1 cellular context compared by ENCODE assay signal in the genomic region with DNA sequence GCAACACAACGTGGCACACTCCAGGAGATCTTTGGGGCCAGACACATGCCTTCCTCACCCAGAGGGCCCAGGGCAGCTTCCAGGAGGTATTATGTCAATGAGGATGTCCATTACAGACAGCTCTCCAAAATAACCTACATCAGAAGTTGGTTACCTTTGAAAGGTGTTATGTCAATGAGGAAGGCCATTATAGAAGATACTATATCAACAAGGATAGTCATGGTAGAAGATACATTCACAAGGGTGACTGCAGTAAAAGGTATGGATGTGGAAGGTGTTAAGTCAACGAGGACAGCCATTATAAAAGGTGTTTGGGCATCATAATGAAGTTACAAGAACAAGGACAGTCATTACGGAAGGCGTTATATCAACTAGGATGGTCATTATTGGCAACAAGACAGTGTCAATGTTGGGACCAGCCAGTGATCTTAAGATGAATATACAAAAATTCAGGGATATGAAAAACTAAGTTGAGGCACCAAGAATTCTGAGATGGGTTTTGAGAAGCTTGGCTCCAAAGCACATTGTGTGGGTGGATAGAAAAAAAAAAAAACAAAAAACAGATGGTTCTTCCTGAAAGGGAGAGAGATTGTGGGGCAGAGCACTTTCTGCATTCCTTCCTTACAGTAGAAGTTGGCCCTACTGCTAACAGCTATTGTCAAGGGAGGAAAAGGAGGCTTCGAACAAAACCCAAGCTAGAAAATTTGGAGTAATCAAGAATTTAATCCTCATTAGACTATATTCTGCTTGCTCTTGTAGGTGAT.
A peak's percentile ranks its signal among the peaks of the same experiment; 100 is the strongest.
TF ChIP-seq lines count a peak whose summit lies in the region.

No MANE protein-coding gene starts in this region.

TF ChIP-seq in K562, 482 proteins besides CTCF, POLR2A, EP300 and RAD21 (continued from another document and continues in another):
- TF ChIP-seq, protein P1, sequence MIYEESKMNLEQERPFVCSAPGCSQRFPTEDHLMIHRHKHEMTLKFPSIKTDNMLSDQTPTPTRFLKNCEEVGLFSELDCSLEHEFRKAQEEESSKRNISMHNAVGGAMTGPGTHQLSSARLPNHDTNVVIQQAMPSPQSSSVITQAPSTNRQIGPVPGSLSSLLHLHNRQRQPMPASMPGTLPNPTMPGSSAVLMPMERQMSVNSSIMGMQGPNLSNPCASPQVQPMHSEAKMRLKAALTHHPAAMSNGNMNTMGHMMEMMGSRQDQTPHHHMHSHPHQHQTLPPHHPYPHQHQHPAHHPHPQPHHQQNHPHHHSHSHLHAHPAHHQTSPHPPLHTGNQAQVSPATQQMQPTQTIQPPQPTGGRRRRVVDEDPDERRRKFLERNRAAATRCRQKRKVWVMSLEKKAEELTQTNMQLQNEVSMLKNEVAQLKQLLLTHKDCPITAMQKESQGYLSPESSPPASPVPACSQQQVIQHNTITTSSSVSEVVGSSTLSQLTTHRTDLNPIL (CRISPR knock-in tag; IDR thresholded peaks at IDR 0.05), result no peak
- TF ChIP-seq, protein P2, sequence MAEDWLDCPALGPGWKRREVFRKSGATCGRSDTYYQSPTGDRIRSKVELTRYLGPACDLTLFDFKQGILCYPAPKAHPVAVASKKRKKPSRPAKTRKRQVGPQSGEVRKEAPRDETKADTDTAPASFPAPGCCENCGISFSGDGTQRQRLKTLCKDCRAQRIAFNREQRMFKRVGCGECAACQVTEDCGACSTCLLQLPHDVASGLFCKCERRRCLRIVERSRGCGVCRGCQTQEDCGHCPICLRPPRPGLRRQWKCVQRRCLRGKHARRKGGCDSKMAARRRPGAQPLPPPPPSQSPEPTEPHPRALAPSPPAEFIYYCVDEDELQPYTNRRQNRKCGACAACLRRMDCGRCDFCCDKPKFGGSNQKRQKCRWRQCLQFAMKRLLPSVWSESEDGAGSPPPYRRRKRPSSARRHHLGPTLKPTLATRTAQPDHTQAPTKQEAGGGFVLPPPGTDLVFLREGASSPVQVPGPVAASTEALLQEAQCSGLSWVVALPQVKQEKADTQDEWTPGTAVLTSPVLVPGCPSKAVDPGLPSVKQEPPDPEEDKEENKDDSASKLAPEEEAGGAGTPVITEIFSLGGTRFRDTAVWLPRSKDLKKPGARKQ (CRISPR knock-in tag; IDR thresholded peaks at IDR 0.05), result 0 out of 2 replicates have a peak, but pooled peaks have one; percentile 13
- TF ChIP-seq KLF10 (CRISPR knock-in tag; IDR thresholded peaks at IDR 0.05), result no peak
- TF ChIP-seq, protein P3, sequence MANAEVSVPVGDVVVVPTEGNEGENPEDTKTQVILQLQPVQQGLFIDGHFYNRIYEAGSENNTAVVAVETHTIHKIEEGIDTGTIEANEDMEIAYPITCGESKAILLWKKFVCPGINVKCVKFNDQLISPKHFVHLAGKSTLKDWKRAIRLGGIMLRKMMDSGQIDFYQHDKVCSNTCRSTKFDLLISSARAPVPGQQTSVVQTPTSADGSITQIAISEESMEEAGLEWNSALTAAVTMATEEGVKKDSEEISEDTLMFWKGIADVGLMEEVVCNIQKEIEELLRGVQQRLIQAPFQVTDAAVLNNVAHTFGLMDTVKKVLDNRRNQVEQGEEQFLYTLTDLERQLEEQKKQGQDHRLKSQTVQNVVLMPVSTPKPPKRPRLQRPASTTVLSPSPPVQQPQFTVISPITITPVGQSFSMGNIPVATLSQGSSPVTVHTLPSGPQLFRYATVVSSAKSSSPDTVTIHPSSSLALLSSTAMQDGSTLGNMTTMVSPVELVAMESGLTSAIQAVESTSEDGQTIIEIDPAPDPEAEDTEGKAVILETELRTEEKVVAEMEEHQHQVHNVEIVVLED (CRISPR knock-in tag; IDR thresholded peaks at IDR 0.05), result no peak
- no peak for TF ChIP-seq NEUROD1 (IDR thresholded peaks at IDR 0.05; ENCODE audit: borderline replicate concordance, low read depth, low read length, partially characterized antibody)
- no peak for TF ChIP-seq JUND (IDR thresholded peaks at IDR 0.05; ENCODE audit: borderline replicate concordance, low read depth, low read length)
- TF ChIP-seq JUND (tag; IDR thresholded peaks at IDR 0.05; ENCODE audit: borderline replicate concordance, low read depth, low read length), result no peak
- no peak for TF ChIP-seq TEAD2 (tag; IDR thresholded peaks at IDR 0.05)
- TF ChIP-seq, protein P4, sequence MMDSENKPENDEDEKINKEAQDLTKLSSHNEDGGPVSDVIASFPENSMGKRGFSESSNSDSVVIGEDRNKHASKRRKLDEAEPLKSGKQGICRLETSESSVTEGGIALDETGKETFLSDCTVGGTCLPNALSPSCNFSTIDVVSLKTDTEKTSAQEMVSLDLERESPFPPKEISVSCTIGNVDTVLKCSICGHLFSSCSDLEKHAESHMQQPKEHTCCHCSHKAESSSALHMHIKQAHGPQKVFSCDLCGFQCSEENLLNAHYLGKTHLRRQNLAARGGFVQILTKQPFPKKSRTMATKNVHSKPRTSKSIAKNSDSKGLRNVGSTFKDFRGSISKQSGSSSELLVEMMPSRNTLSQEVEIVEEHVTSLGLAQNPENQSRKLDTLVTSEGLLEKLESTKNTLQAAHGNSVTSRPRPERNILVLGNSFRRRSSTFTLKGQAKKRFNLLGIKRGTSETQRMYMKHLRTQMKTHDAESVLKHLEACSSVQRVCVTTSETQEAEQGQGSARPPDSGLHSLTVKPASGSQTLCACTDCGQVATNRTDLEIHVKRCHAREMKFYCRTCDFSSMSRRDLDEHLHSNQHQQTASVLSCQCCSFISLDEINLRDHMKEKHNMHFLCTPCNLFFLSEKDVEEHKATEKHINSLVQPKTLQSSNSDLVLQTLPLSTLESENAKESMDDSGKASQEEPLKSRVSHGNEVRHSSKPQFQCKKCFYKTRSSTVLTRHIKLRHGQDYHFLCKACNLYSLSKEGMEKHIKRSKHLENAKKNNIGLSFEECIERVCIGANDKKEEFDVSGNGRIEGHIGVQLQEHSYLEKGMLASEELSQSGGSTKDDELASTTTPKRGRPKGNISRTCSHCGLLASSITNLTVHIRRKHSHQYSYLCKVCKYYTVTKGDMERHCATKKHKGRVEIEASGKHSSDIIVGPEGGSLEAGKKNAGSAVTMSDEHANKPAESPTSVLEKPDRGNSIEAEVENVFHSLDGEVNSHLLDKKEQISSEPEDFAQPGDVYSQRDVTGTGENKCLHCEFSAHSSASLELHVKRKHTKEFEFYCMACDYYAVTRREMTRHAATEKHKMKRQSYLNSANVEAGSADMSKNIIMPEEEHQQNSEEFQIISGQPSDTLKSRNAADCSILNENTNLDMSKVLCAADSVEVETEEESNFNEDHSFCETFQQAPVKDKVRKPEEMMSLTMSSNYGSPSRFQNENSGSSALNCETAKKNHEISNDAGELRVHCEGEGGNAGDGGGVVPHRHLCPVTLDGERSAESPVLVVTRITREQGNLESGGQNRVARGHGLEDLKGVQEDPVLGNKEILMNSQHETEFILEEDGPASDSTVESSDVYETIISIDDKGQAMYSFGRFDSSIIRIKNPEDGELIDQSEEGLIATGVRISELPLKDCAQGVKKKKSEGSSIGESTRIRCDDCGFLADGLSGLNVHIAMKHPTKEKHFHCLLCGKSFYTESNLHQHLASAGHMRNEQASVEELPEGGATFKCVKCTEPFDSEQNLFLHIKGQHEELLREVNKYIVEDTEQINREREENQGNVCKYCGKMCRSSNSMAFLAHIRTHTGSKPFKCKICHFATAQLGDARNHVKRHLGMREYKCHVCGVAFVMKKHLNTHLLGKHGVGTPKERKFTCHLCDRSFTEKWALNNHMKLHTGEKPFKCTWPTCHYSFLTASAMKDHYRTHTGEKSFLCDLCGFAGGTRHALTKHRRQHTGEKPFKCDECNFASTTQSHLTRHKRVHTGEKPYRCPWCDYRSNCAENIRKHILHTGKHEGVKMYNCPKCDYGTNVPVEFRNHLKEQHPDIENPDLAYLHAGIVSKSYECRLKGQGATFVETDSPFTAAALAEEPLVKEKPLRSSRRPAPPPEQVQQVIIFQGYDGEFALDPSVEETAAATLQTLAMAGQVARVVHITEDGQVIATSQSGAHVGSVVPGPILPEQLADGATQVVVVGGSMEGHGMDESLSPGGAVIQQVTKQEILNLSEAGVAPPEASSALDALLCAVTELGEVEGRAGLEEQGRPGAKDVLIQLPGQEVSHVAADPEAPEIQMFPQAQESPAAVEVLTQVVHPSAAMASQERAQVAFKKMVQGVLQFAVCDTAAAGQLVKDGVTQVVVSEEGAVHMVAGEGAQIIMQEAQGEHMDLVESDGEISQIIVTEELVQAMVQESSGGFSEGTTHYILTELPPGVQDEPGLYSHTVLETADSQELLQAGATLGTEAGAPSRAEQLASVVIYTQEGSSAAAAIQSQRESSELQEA (IDR thresholded peaks at IDR 0.05; ENCODE audit: low read depth), result no peak
- TF ChIP-seq, protein P5, sequence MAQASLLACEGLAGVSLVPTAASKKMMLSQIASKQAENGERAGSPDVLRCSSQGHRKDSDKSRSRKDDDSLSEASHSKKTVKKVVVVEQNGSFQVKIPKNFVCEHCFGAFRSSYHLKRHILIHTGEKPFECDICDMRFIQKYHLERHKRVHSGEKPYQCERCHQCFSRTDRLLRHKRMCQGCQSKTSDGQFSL (CRISPR knock-in tag; IDR thresholded peaks at IDR 0.05), result no peak
- TF ChIP-seq, protein P5 (tag; IDR thresholded peaks at IDR 0.05), result peak in 1 of 2 experiments; percentile 14; a peak in 1 of 4 replicates
- no peak for TF ChIP-seq CHD4 (IDR thresholded peaks at IDR 0.05; ENCODE audit: insufficient read depth, insufficient replicate concordance, low read depth, low read length, poor library complexity, severe bottlenecking)
- TF ChIP-seq ZNF174 (CRISPR knock-in tag; IDR thresholded peaks at IDR 0.05), result no peak
- TF ChIP-seq CBX1 (IDR thresholded peaks at IDR 0.05; ENCODE audit: low read depth), result no peak
- no peak for TF ChIP-seq TEAD4 (IDR thresholded peaks at IDR 0.05; ENCODE audit: low read length)
- TF ChIP-seq TEAD4 (CRISPR knock-in tag; IDR thresholded peaks at IDR 0.05; ENCODE audit: borderline replicate concordance), result no peak
- no peak for TF ChIP-seq PRPF4 (IDR thresholded peaks at IDR 0.05; ENCODE audit: insufficient read depth, low read depth, low read length, poor library complexity, severe bottlenecking)
- TF ChIP-seq ZNF717 (CRISPR knock-in tag; IDR thresholded peaks at IDR 0.05), result no peak
- TF ChIP-seq TAF7 (tag; IDR thresholded peaks at IDR 0.05), result no peak
- no peak for TF ChIP-seq ZNF175 (CRISPR knock-in tag; IDR thresholded peaks at IDR 0.05; ENCODE audit: low read depth)
- TF ChIP-seq EGR1 (conservative IDR thresholded peaks at IDR 0.05), result peak; percentile 79
- no peak for TF ChIP-seq PHF8 (IDR thresholded peaks at IDR 0.05; ENCODE audit: borderline replicate concordance, low read length)
- TF ChIP-seq CAMTA2 (CRISPR knock-in tag; conservative IDR thresholded peaks at IDR 0.05), result no peak
- no peak for TF ChIP-seq PHF21A (IDR thresholded peaks at IDR 0.05; ENCODE audit: borderline replicate concordance, low read depth)
- TF ChIP-seq, protein P6, sequence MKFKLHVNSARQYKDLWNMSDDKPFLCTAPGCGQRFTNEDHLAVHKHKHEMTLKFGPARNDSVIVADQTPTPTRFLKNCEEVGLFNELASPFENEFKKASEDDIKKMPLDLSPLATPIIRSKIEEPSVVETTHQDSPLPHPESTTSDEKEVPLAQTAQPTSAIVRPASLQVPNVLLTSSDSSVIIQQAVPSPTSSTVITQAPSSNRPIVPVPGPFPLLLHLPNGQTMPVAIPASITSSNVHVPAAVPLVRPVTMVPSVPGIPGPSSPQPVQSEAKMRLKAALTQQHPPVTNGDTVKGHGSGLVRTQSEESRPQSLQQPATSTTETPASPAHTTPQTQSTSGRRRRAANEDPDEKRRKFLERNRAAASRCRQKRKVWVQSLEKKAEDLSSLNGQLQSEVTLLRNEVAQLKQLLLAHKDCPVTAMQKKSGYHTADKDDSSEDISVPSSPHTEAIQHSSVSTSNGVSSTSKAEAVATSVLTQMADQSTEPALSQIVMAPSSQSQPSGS (CRISPR knock-in tag; IDR thresholded peaks at IDR 0.05), result no peak
- no peak for TF ChIP-seq POLR3G (IDR thresholded peaks at IDR 0.05; ENCODE audit: extremely low read depth, insufficient read length, insufficient replicate concordance)
- TF ChIP-seq ASH1L (IDR thresholded peaks at IDR 0.05; ENCODE audit: borderline replicate concordance, low read depth, partially characterized antibody), result no peak
- 0 out of 2 replicates have a peak, but pooled peaks have one; percentile 10 for TF ChIP-seq EHMT2 (IDR thresholded peaks at IDR 0.05)
- TF ChIP-seq ZNF79 (CRISPR knock-in tag; IDR thresholded peaks at IDR 0.05; ENCODE audit: low read depth), result peak; percentile 24; the same call in 1 of the 2 replicates
- no peak for TF ChIP-seq ZNF121 (CRISPR knock-in tag; conservative IDR thresholded peaks at IDR 0.05)
- TF ChIP-seq ZNF507 (tag; conservative IDR thresholded peaks at IDR 0.05), result no peak
- TF ChIP-seq NR2C1 (IDR thresholded peaks at IDR 0.05), result no peak
- peak; percentile 20; the same call in 1 of the 2 replicates for TF ChIP-seq NR2C1 (tag; IDR thresholded peaks at IDR 0.05)
- TF ChIP-seq CHCHD3 (CRISPR knock-in tag; IDR thresholded peaks at IDR 0.05), result no peak
- TF ChIP-seq LARP7 (IDR thresholded peaks at IDR 0.05), result no peak
- 0 out of 2 replicates have a peak, but pooled peaks have one; percentile 25 for TF ChIP-seq ZNF583 (CRISPR knock-in tag; IDR thresholded peaks at IDR 0.05)
- peak in 1 of 2 experiments; percentile 18; a peak in 1 of 3 replicates for TF ChIP-seq CBX3 (IDR thresholded peaks at IDR 0.05; ENCODE audit: borderline replicate concordance in 1 of 2, low read length in 2 of 2)
- TF ChIP-seq, protein P7, sequence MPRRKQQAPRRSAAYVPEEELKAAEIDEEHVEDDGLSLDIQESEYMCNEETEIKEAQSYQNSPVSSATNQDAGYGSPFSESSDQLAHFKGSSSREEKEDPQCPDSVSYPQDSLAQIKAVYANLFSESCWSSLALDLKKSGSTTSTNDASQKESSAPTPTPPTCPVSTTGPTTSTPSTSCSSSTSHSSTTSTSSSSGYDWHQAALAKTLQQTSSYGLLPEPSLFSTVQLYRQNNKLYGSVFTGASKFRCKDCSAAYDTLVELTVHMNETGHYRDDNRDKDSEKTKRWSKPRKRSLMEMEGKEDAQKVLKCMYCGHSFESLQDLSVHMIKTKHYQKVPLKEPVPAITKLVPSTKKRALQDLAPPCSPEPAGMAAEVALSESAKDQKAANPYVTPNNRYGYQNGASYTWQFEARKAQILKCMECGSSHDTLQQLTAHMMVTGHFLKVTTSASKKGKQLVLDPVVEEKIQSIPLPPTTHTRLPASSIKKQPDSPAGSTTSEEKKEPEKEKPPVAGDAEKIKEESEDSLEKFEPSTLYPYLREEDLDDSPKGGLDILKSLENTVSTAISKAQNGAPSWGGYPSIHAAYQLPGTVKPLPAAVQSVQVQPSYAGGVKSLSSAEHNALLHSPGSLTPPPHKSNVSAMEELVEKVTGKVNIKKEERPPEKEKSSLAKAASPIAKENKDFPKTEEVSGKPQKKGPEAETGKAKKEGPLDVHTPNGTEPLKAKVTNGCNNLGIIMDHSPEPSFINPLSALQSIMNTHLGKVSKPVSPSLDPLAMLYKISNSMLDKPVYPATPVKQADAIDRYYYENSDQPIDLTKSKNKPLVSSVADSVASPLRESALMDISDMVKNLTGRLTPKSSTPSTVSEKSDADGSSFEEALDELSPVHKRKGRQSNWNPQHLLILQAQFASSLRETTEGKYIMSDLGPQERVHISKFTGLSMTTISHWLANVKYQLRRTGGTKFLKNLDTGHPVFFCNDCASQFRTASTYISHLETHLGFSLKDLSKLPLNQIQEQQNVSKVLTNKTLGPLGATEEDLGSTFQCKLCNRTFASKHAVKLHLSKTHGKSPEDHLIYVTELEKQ (CRISPR knock-in tag; IDR thresholded peaks at IDR 0.05), result no peak
- no peak for TF ChIP-seq FOXJ2 (tag; IDR thresholded peaks at IDR 0.05)
- no peak for TF ChIP-seq ZNF311 (CRISPR knock-in tag; IDR thresholded peaks at IDR 0.05)
- no peak for TF ChIP-seq JUNB (CRISPR knock-in tag; conservative IDR thresholded peaks at IDR 0.05)
- 0 out of 2 replicates have a peak, but pooled peaks have one; percentile 35 for TF ChIP-seq GTF2E2 (tag; IDR thresholded peaks at IDR 0.05)
- TF ChIP-seq NFE2L1 (tag; IDR thresholded peaks at IDR 0.05; ENCODE audit: borderline replicate concordance, low read depth), result no peak
- no peak for TF ChIP-seq ZNF644 (tag; IDR thresholded peaks at IDR 0.05; ENCODE audit: low read depth)
